In the genomic region with DNA sequence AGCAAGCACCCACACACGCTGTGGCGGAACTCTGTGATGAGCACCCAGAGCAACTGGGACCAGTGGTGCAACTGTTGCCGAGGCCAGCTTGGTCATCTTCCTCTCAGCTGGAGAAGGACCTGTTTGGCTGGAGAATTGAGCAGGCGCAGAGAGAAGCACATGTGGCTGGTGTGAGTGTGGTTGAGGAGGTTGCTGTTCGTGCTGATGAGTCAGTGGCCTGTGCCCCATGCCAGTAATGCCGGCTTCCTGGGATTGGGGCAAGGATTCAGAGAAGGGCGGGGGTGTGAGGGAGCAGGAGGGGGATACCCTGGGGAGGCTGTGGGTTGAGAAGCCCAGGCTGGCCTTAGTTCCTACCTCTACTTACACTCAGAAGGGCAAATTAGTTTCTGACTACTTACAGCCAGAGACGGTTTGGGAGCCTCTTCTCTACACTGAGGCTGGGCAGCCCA, we compare ENCODE assay signal across 9 cellular contexts. TPM values are rescaled to one million over a fixed set of nuclear protein-coding genes. Genes with fewer than 3 reads are reported as not detected.
DNase-seq lines count a peak whose midpoint lies in the region; ATAC-seq, FAIRE-seq and TF ChIP-seq lines count a peak whose summit lies in the region.
"Had no signal": no experiment of that assay in that cellular context is flagged by ENCODE, and none has a peak within 500 bp of the region (broad histone marks: within the 10 kb centered on the region; RNA-seq: fewer than 3 reads in every experiment).

No MANE protein-coding gene starts in this region.

- H3K4me1 Mint-ChIP-seq in endodermal cell (peaks cover 15% of the 10 kb centered on the region), progenitor cell of endocrine pancreas (ENCODE audit: low read depth) (peaks cover 9% of the 10 kb centered on the region)

- DNase-seq in GM04503 (ENCODE audit: low read depth): peak; percentile 94
- DNase-seq in Peyer's patch: no peak
- DNase-seq in endodermal cell: peak; percentile 40
- peak in 1 of 6 donors; percentile 38 for DNase-seq in pancreas
- DNase-seq in progenitor cell of endocrine pancreas (ENCODE audit: low spot score, unreplicated experiment): no peak

- H3K9ac ChIP-seq in endodermal cell (ENCODE audit: extremely low read depth, low read length, poor library complexity, severe bottlenecking): no peak overlapping the region

- H3K27ac ChIP-seq in Peyer's patch: peak overlapping the region in 3 of 4 donors; percentile 20 to 43 (median 22)
- H3K27ac ChIP-seq in endodermal cell (ENCODE audit: low read depth, low read length): no peak overlapping the region
- H3K27ac ChIP-seq in pancreas: no peak overlapping the region

- H3K36me3 Mint-ChIP-seq in endodermal cell (ENCODE audit: low read depth) (no peaks in the 10 kb centered on the region), progenitor cell of endocrine pancreas (ENCODE audit: insufficient read depth) (no peaks in the 10 kb centered on the region)

- H3K4me3 ChIP-seq in Peyer's patch (no peak overlapping the region), endodermal cell (ENCODE audit: low read length) (no peak overlapping the region), pancreas (no peak overlapping the region)

- H3K4me3 Mint-ChIP-seq in endodermal cell: no peak overlapping the region
- no peak overlapping the region for H3K4me3 Mint-ChIP-seq in progenitor cell of endocrine pancreas (ENCODE audit: low read depth)

- H3K4me1 ChIP-seq in Peyer's patch (peaks cover 0 to 19% (median 3%) of the 10 kb centered on the region in 4 donors), endodermal cell (ENCODE audit: control insufficient read depth, insufficient read depth, low read length) (no peaks in the 10 kb centered on the region), pancreas (no peaks in the 10 kb centered on the region)

- WGBS in endodermal cell (ENCODE audit: insufficient coverage in 1 of 2, insufficient read length in 1 of 2), 2 experiments: 86 to 88% methylated on average over 3 to 8 of the region's 8 CpGs
- 68 to 80% methylated on average over 8 of the region's 8 CpGs for WGBS in pancreas, 2 donors

- H3K9me3 Mint-ChIP-seq in endodermal cell: no peaks in the 10 kb centered on the region
- H3K9me3 Mint-ChIP-seq in progenitor cell of endocrine pancreas (ENCODE audit: low read depth): no peaks in the 10 kb centered on the region

- H3K9me3 ChIP-seq in Peyer's patch (no peaks in the 10 kb centered on the region), endodermal cell (ENCODE audit: control insufficient read depth, low read length) (peaks cover 3% of the 10 kb centered on the region), pancreas (no peaks in the 10 kb centered on the region)

- H3K36me3 ChIP-seq in Peyer's patch (no peaks in the 10 kb centered on the region), endodermal cell (ENCODE audit: control insufficient read depth, insufficient read depth, low read length) (no peaks in the 10 kb centered on the region), pancreas (no peaks in the 10 kb centered on the region)

- no peak for TF ChIP-seq CTCF in Peyer's patch (IDR thresholded peaks at IDR 0.05)
- TF ChIP-seq CTCF in endodermal cell (conservative IDR thresholded peaks at IDR 0.05): no peak
- no peak for TF ChIP-seq CTCF in pancreas (IDR thresholded peaks at IDR 0.05)
- TF ChIP-seq CTCF in progenitor cell of endocrine pancreas (IDR thresholded peaks at IDR 0.05; ENCODE audit: unreplicated experiment): no peak

- FAIRE-seq in pancreas (lab: Jason Lieb, UNC): no peak

- H3K27me3 Mint-ChIP-seq in endodermal cell (ENCODE audit: insufficient read depth): peaks cover 5% of the 10 kb centered on the region
- H3K27me3 Mint-ChIP-seq in progenitor cell of endocrine pancreas: peaks cover 4% of the 10 kb centered on the region

- intact Hi-C loops in pancreas (cut with DNase I): no loop called here

- TF ChIP-seq POLR2A in Peyer's patch (IDR thresholded peaks at IDR 0.05): no peak

- H3K27ac Mint-ChIP-seq in endodermal cell (no peak overlapping the region), progenitor cell of endocrine pancreas (no peak overlapping the region)

- ATAC-seq in pancreas (peak in 3 of 4 donors; percentile 40 to 69 (median 41)), HG03342 (IDR thresholded peaks at IDR 0.05; ENCODE audit: unreplicated experiment) (no peak), HG02763 (IDR thresholded peaks at IDR 0.05; ENCODE audit: unreplicated experiment) (no peak), GM21825 (IDR thresholded peaks at IDR 0.05; ENCODE audit: unreplicated experiment) (no peak)

- H3K27me3 ChIP-seq in Peyer's patch (no peaks in the 10 kb centered on the region), endodermal cell (ENCODE audit: control insufficient read depth, insufficient read depth, low read length, poor library complexity, severe bottlenecking) (no peaks in the 10 kb centered on the region), pancreas (no peaks in the 10 kb centered on the region)

RNA-seq across cellular contexts. Expression of gene EPS8L3, which starts 57.5 kb away (rescaled TPM):
- 100 to 1,000 TPM; 263 to 745 (median 649) TPM for total RNA-seq in Peyer's patch
- not detected for total RNA-seq in endodermal cell
- not detected for polyA plus RNA-seq in endodermal cell (2013, experiment 1 of 2)
- not detected for polyA plus RNA-seq in endodermal cell (2013, experiment 2 of 2)
- 1 to 10 TPM in 5 of 6 donors, under 1 TPM in 1; 0.39 to 3.2 (median 1.4) TPM for total RNA-seq in pancreas
- polyA plus RNA-seq in pancreas: 1 to 10 TPM in 1 of 2 donors, under 1 TPM in 1; 0.46 to 4.3 TPM
- 9.5 and 14.2 TPM in 2 replicates for total RNA-seq in progenitor cell of endocrine pancreas
- total RNA-seq: urinary bladder had no signal

Comparison
In these comparisons a context has a peak if more than half of its experiments do, and no peak if none do; other contexts are left out.
1. DNase-seq: peak in GM04503 (single experiment) and endodermal cell (single experiment); none in Peyer's patch (0 of 3) and progenitor cell of endocrine pancreas (single experiment).
2. H3K27ac ChIP-seq: peak in Peyer's patch (3 of 4); none in endodermal cell (single experiment) and pancreas (0 of 4).
3. ATAC-seq: peak in pancreas (3 of 4); none in HG03342 (single experiment), HG02763 (single experiment) and GM21825 (single experiment).
4. RNA of gene EPS8L3, which starts 57.5 kb away (total RNA-seq): 263 to 745 TPM in Peyer's patch; 9.5 to 14.2 TPM in progenitor cell of endocrine pancreas, 0.39 to 3.2 TPM in pancreas and not detected in endodermal cell; every median in the first group is over 10 times any median in the second.